ENCODE assay signal across 8 cellular contexts in genomic region chr12:47302111-47302597, GRCh38.
DNase-seq lines count a peak whose midpoint lies in the region; ATAC-seq and TF ChIP-seq lines count a peak whose summit lies in the region.

No MANE protein-coding gene starts in this region.

- no peak overlapping the region for H3K4me3 ChIP-seq in uterus

- no peaks in the 10 kb centered on the region for H3K27me3 Mint-ChIP-seq in activated T-helper 1 cell treated with anti-CD3 and anti-CD28 coated beads, Interleukin-12 subunit alpha, Interleukin-12 subunit beta, Interleukin-2, Interleukin-4 antibody, amounts not matched to agents 30 ng/mL and 10 ng/mL and 1 ng/mL, durations not matched to agents 14 hours and 24 hours and 36 hours (ENCODE audit: insufficient read depth)

- TF ChIP-seq CTCF in uterus (IDR thresholded peaks at IDR 0.05), result no peak

- no peaks in the 10 kb centered on the region for H3K9me3 ChIP-seq in uterus

- H3K36me3 Mint-ChIP-seq in activated T-helper 1 cell treated with anti-CD3 and anti-CD28 coated beads, Interleukin-12 subunit alpha, Interleukin-12 subunit beta, Interleukin-2, Interleukin-4 antibody, amounts not matched to agents 30 ng/mL and 10 ng/mL and 1 ng/mL, durations not matched to agents 14 hours and 24 hours and 36 hours (ENCODE audit: low read depth), result peaks cover 24% of the 10 kb centered on the region

- intact Hi-C loops in activated T-helper 1 cell treated with anti-CD3 and anti-CD28 coated beads, Interleukin-12 subunit alpha, Interleukin-12 subunit beta, Interleukin-2, Interleukin-4 antibody, amounts not matched to agents 30 ng/mL and 10 ng/mL and 1 ng/mL, durations not matched to agents 14 hours and 24 hours and 36 hours (cut with micrococcal nuclease), result no loop called here
- intact Hi-C loops in uterus (cut with DNase I; ENCODE audit: low total_unique reads), result no loop called here

- peak; percentile 64 for DNase-seq in stimulated activated CD4-positive, alpha-beta T cell treated with anti-CD3 and anti-CD28 coated beads, Interleukin-15, amount 100 ng/mL, for 24 hours
- no peak for DNase-seq in stimulated activated CD4-positive, alpha-beta T cell treated with anti-CD3 and anti-CD28 coated beads, Interleukin-2, amount 100 ng/mL, for 48 hours
- DNase-seq in activated T-helper 1 cell treated with anti-CD3 and anti-CD28 coated beads, Interleukin-12 subunit alpha, Interleukin-12 subunit beta, Interleukin-2, Interleukin-4 antibody, amounts not matched to agents 30 ng/mL and 10 ng/mL and 1 ng/mL, durations not matched to agents 14 hours and 24 hours and 36 hours (ENCODE audit: low spot score), result no peak
- DNase-seq in uterus, result peak; percentile 36 to 38
- no peak for DNase-seq in NCI-H187 treated with DMSO at 0.1 percent for 48 hours (lab: John Stamatoyannopoulos, UW)
- DNase-seq in NCI-H345 (lab: John Stamatoyannopoulos, UW), result no peak
- no peak for DNase-seq in COR-L47 (lab: John Stamatoyannopoulos, UW)

- ATAC-seq in HG02938 (IDR thresholded peaks at IDR 0.05; ENCODE audit: unreplicated experiment), result peak; percentile 88

- H3K36me3 ChIP-seq in uterus, result no peaks in the 10 kb centered on the region

- H3K27ac ChIP-seq in uterus, result peak overlapping the region; percentile 36 to 61

- peak overlapping the region; percentile 80 for H3K27ac Mint-ChIP-seq in activated T-helper 1 cell treated with anti-CD3 and anti-CD28 coated beads, Interleukin-12 subunit alpha, Interleukin-12 subunit beta, Interleukin-2, Interleukin-4 antibody, amounts not matched to agents 30 ng/mL and 10 ng/mL and 1 ng/mL, durations not matched to agents 14 hours and 24 hours and 36 hours

- H3K27me3 ChIP-seq in uterus, result no peaks in the 10 kb centered on the region

- no peaks in the 10 kb centered on the region for H3K4me1 ChIP-seq in uterus

- H3K4me1 Mint-ChIP-seq in activated T-helper 1 cell treated with anti-CD3 and anti-CD28 coated beads, Interleukin-12 subunit alpha, Interleukin-12 subunit beta, Interleukin-2, Interleukin-4 antibody, amounts not matched to agents 30 ng/mL and 10 ng/mL and 1 ng/mL, durations not matched to agents 14 hours and 24 hours and 36 hours (ENCODE audit: low read depth), result peaks cover 63% of the 10 kb centered on the region

- TF ChIP-seq POLR2A in uterus (IDR thresholded peaks at IDR 0.05), result no peak

- peaks cover 18% of the 10 kb centered on the region for H3K9me3 Mint-ChIP-seq in activated T-helper 1 cell treated with anti-CD3 and anti-CD28 coated beads, Interleukin-12 subunit alpha, Interleukin-12 subunit beta, Interleukin-2, Interleukin-4 antibody, amounts not matched to agents 30 ng/mL and 10 ng/mL and 1 ng/mL, durations not matched to agents 14 hours and 24 hours and 36 hours

- H3K4me3 Mint-ChIP-seq in activated T-helper 1 cell treated with anti-CD3 and anti-CD28 coated beads, Interleukin-12 subunit alpha, Interleukin-12 subunit beta, Interleukin-2, Interleukin-4 antibody, amounts not matched to agents 30 ng/mL and 10 ng/mL and 1 ng/mL, durations not matched to agents 14 hours and 24 hours and 36 hours, result no peak overlapping the region

Comparison
In these comparisons a context has a peak if more than half of its experiments do, and no peak if none do; other contexts are left out.
1. DNase-seq: peak in stimulated activated CD4-positive, alpha-beta T cell treated with anti-CD3 and anti-CD28 coated beads, Interleukin-15, amount 100 ng/mL, for 24 hours (single experiment) and uterus (2 of 2); none in stimulated activated CD4-positive, alpha-beta T cell treated with anti-CD3 and anti-CD28 coated beads, Interleukin-2, amount 100 ng/mL, for 48 hours (0 of 2), activated T-helper 1 cell treated with anti-CD3 and anti-CD28 coated beads, Interleukin-12 subunit alpha, Interleukin-12 subunit beta, Interleukin-2, Interleukin-4 antibody, amounts not matched to agents 30 ng/mL and 10 ng/mL and 1 ng/mL, durations not matched to agents 14 hours and 24 hours and 36 hours (single experiment), NCI-H187 treated with DMSO at 0.1 percent for 48 hours (single experiment), NCI-H345 (single experiment) and COR-L47 (single experiment).